In the genomic region with DNA sequence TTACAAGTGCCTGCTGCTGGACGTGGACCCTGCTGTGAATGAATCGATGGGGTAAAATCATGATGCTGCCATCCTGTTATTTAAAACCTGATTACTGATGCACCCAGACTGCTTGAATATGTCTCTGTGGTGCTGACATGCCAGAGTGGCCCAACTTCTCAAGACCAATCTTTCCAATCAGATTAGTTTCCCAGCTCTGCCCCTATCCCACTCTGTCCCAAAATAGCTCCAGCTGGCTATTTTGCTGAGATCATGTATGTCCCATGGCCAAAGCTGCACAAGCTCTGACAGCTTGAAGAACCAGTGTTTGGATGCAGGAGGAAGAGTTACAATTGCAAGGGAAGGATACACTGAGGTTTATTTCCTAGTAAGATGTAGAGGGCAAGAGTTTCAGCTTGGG, we compare ENCODE assay signal across 29 cellular contexts.
"Had no signal": no experiment of that assay in that cellular context is flagged by ENCODE, and none has a peak within 500 bp of the region (broad histone marks: within the 10 kb centered on the region; RNA-seq: fewer than 3 reads in every experiment).

No MANE protein-coding gene starts in this region.

- H3K27ac Mint-ChIP-seq: activated CD4-positive, alpha-beta memory T cell treated with anti-CD3 and anti-CD28 coated beads for 36 hours; activated CD4-positive, alpha-beta T cell treated with anti-CD3 and anti-CD28 coated beads, Interleukin-2, amount 10 ng/mL, durations not matched to agents 24 days and 14 days; activated T-cell treated with anti-CD3 and anti-CD28 coated beads, Interleukin-2, amount 50 U/mL, for 24 hours; nephron; stimulated activated naive B cell treated with anti-CD40 and anti-IgM and Interleukin-4, amounts not matched to agents 10 μg/mL and 1 μg/mL and 100 μg/mL, for 72 hours; T-helper 17 cell had no signal

- ATAC-seq: stimulated activated naive B cell treated with anti-CD40 and anti-IgM and Interleukin-4, amounts not matched to agents 10 μg/mL and 1 μg/mL and 100 μg/mL, for 72 hours; T-helper 17 cell; upper lobe of right lung had no signal

- H3K79me2 ChIP-seq: hepatocyte had no signal

- H3K9me3 Mint-ChIP-seq: activated CD4-positive, alpha-beta memory T cell treated with anti-CD3 and anti-CD28 coated beads for 36 hours; activated CD4-positive, alpha-beta T cell treated with anti-CD3 and anti-CD28 coated beads, Interleukin-2, amount 10 ng/mL, durations not matched to agents 24 days and 14 days; activated T-cell treated with anti-CD3 and anti-CD28 coated beads, Interleukin-2, amount 50 U/mL, for 24 hours; endodermal cell; nephron; stimulated activated naive B cell treated with anti-CD40 and anti-IgM and Interleukin-4, amounts not matched to agents 10 μg/mL and 1 μg/mL and 100 μg/mL, for 72 hours had no signal

- H3K4me2 ChIP-seq: hepatocyte had no signal

- H3K27me3 Mint-ChIP-seq: progenitor cell of endocrine pancreas had no signal

- H2AFZ ChIP-seq: hepatocyte had no signal

- H3K4me1 Mint-ChIP-seq: activated CD4-positive, alpha-beta T cell treated with anti-CD3 and anti-CD28 coated beads, Interleukin-2, amount 10 ng/mL, durations not matched to agents 24 days and 14 days; stimulated activated naive B cell treated with anti-CD40 and anti-IgM and Interleukin-4, amounts not matched to agents 10 μg/mL and 1 μg/mL and 100 μg/mL, for 72 hours; T-helper 17 cell had no signal

- H3K36me3 ChIP-seq: brain microvascular endothelial cell, esophagus muscularis mucosa, sigmoid colon, stomach, thyroid gland, upper lobe of right lung, WERI-Rb-1 had no signal

- H3K9me3 ChIP-seq: esophagus muscularis mucosa, sigmoid colon, stomach, thyroid gland, upper lobe of right lung had no signal

- H3K4me3 ChIP-seq: esophagus muscularis mucosa, hepatocyte, lung, sigmoid colon, smooth muscle cell, stomach, thyroid gland, upper lobe of right lung had no signal

- DNase-seq: activated CD4-positive, alpha-beta memory T cell treated with anti-CD3 and anti-CD28 coated beads for 36 hours; activated CD4-positive, alpha-beta T cell treated with anti-CD3 and anti-CD28 coated beads, Interleukin-2, amount 10 ng/mL, durations not matched to agents 24 days and 14 days; activated CD4-positive, CD25-positive, alpha-beta regulatory T cell treated with anti-CD3 and anti-CD28 coated beads, Interleukin-2, amount 50 U/mL, for 72 hours; activated CD8-positive, alpha-beta memory T cell treated with anti-CD3 and anti-CD28 coated beads, Interleukin-2, amount 50 U/mL, for 48 hours; activated gamma-delta T cell; activated naive CD4-positive, alpha-beta T cell treated with anti-CD3 and anti-CD28 coated beads, Interleukin-2, amount 50 U/mL, for 16 hours; activated T-cell treated with anti-CD3 and anti-CD28 coated beads, Interleukin-2, amount 50 U/mL, for 24 hours; amniotic stem cell; brain microvascular endothelial cell; central memory CD4-positive, alpha-beta T cell; foreskin melanocyte; sigmoid colon; stimulated activated CD4-positive, alpha-beta T cell treated with anti-CD3 and anti-CD28 coated beads, Interleukin-1b, Interleukin-23, amount 100 ng/mL, for 48 hours; stimulated activated naive B cell treated with anti-CD40 and anti-IgM and Interleukin-4, amounts not matched to agents 10 μg/mL and 1 μg/mL and 100 μg/mL, for 72 hours; stomach; T-helper 17 cell; T1000; thyroid gland; upper lobe of right lung; WERI-Rb-1 had no signal

- H3K4me3 Mint-ChIP-seq: activated CD4-positive, alpha-beta memory T cell treated with anti-CD3 and anti-CD28 coated beads for 36 hours; activated CD4-positive, alpha-beta T cell treated with anti-CD3 and anti-CD28 coated beads, Interleukin-2, amount 10 ng/mL, durations not matched to agents 24 days and 14 days; activated T-cell treated with anti-CD3 and anti-CD28 coated beads, Interleukin-2, amount 50 U/mL, for 24 hours; endodermal cell; nephron; stimulated activated naive B cell treated with anti-CD40 and anti-IgM and Interleukin-4, amounts not matched to agents 10 μg/mL and 1 μg/mL and 100 μg/mL, for 72 hours; T-helper 17 cell had no signal

- H3K27ac ChIP-seq: brain microvascular endothelial cell, esophagus muscularis mucosa, hepatocyte, sigmoid colon, stomach, thyroid gland, upper lobe of right lung, WERI-Rb-1 had no signal

- H3K36me3 Mint-ChIP-seq: activated CD4-positive, alpha-beta memory T cell treated with anti-CD3 and anti-CD28 coated beads for 36 hours; stimulated activated naive B cell treated with anti-CD40 and anti-IgM and Interleukin-4, amounts not matched to agents 10 μg/mL and 1 μg/mL and 100 μg/mL, for 72 hours had no signal

- H3K27me3 ChIP-seq: brain microvascular endothelial cell, esophagus muscularis mucosa, hepatocyte, sigmoid colon, stomach, thyroid gland, upper lobe of right lung had no signal

- H3K4me1 ChIP-seq: sigmoid colon, stomach, thyroid gland, upper lobe of right lung had no signal

- FAIRE-seq: astrocyte, keratinocyte had no signal
